ENCODE assay signal across 8 cellular contexts in the genomic region with DNA sequence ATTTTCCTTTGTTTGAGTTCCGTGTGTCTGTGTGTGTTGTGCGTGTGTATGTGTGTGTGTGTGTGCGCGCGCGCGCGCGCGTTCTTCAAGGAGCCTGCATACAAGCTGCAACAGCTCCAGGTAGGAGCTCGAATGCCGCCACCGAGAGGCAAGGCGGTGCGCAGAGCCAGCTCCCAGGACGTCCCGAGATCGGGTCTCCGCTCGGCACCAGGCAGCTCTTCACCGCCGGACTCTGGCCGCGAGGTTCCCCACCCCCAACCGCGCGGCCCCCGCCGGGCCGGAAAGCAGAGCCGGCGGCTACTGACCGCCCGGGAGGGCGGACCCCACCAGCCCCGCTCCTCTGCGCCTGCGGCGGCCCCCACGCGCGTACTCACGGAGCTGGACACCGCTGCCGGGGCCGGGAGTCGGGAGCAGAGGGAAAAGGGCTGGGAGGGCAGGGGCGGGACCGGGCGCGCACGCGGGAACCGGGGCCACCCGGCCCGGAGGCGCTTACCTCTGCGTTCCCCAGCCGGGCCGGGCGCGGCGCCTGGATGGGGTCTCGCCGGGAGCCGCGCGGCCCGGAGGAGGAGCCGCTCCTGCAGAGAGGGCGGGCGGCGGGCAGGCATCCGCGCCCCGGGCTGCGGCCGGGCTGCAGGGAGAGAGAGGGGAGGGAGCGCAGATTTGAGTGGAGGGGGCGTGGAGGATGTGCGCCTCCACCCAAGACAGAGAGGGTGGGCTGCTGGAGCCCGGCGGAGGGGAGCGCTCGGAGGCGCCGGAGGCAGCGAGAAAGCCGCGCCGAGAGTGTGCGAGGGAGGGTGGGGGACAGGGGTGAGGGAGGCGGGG. TPM values are rescaled to one million over a fixed set of nuclear protein-coding genes. Genes with fewer than 3 reads are reported as not detected.
DNase-seq lines count a peak whose midpoint lies in the region; ATAC-seq and TF ChIP-seq lines count a peak whose summit lies in the region.

No MANE protein-coding gene starts in this region.

- TF ChIP-seq CTCF in IMR-90 (conservative IDR thresholded peaks at IDR 0.05; ENCODE audit: low read depth, low read length) (no peak), epithelial cell of esophagus (IDR thresholded peaks at IDR 0.05; ENCODE audit: insufficient read depth, low read depth, low read length, missing control alignments) (peak; percentile 10), suprapubic skin (IDR thresholded peaks at IDR 0.05) (no peak)

- peak overlapping the region; percentile 68 for H4K91ac ChIP-seq in IMR-90 (ENCODE audit: insufficient read depth, low read depth, low read length)

- dilution Hi-C loops in IMR-90 (cut with HindIII; ENCODE audit: low sequenced_read_pairs, unreplicated experiment): no loop called here

- H3K4me1 Mint-ChIP-seq in memory B cell: peaks cover 12% of the 10 kb centered on the region

- peak overlapping the region; percentile 36; the same call in 1 of the 2 replicates for H2BK120ac ChIP-seq in IMR-90 (ENCODE audit: low read depth, low read length)

- peak overlapping the region; percentile 47; the same call in 1 of the 2 replicates for H3K56ac ChIP-seq in IMR-90 (ENCODE audit: extremely low read depth, insufficient read depth, low read length)

- H3K27ac ChIP-seq in IMR-90 (ENCODE audit: insufficient read depth, low read length) (peak overlapping the region; percentile 78), suprapubic skin (peak overlapping the region; percentile 90)

- TF ChIP-seq POLR2A in IMR-90 (IDR thresholded peaks at IDR 0.05; ENCODE audit: low read depth, low read length) (no peak), suprapubic skin (IDR thresholded peaks at IDR 0.05) (no peak)

- H2BK15ac ChIP-seq in IMR-90 (ENCODE audit: low read depth, low read length): peak overlapping the region; percentile 60; the same call in 1 of the 3 replicates

- H3K4ac ChIP-seq in IMR-90 (ENCODE audit: low read depth, low read length): peak overlapping the region; percentile 67

- peak overlapping the region; percentile 86 for H2AFZ ChIP-seq in IMR-90 (replicated peaks; ENCODE audit: low read length, poor library complexity)

- peak overlapping the region; percentile 92 for H3K14ac ChIP-seq in IMR-90 (replicated peaks; ENCODE audit: low read depth, low read length)

- H3K27me3 ChIP-seq in IMR-90 (ENCODE audit: control insufficient read depth, insufficient read depth, low read length): no peaks in the 10 kb centered on the region
- no peaks in the 10 kb centered on the region for H3K27me3 ChIP-seq in suprapubic skin

- ATAC-seq in IMR-90 (ENCODE audit: low read depth) (peak; percentile 79), memory B cell (ENCODE audit: low read depth) (peak; percentile 38), GM21390 (IDR thresholded peaks at IDR 0.05; ENCODE audit: unreplicated experiment) (no peak)

- POLR2A ChIA-PET in IMR-90 (lab: Charles Lee; ENCODE audit: unreplicated experiment): interaction anchor here (0.5 to 1.7 kb wide), 8 partner anchors 15 to 88 kb away, joined by 3 to 6 read pairs (median 3); a partner anchor contains a TSS

- WGBS in IMR-90 (ENCODE audit: extremely low coverage in 2 of 2, insufficient read length in 1 of 2), 2 experiments: 1% methylated on average over 21 of the region's 93 CpGs; no CpG with 5 or more reads in 1 of the 2 experiments
- 3% methylated on average over 23 of the region's 93 CpGs for WGBS in suprapubic skin

- DNase-seq in DMS53 treated with DMSO at 0.1 percent for 48 hours (lab: John Stamatoyannopoulos, UW; ENCODE audit: unreplicated experiment) (peak; percentile 28), IMR-90 (peak; percentile 75), T1000 (lab: John Stamatoyannopoulos, UW) (peak; percentile 24), epithelial cell of esophagus (ENCODE audit: low read depth) (peak; percentile 85), memory B cell (ENCODE audit: low spot score in 2 of 2) (peak in 1 of 2 donors; percentile 14), suprapubic skin (ENCODE audit: low spot score in 2 of 2) (peak; percentile 75 to 81), middle frontal gyrus (ENCODE audit: extremely low spot score, low spot score) (no peak)

- no peaks in the 10 kb centered on the region for H3K36me3 Mint-ChIP-seq in memory B cell

- H2AK9ac ChIP-seq in IMR-90 (replicated peaks; ENCODE audit: low read depth, low read length, poor library complexity): peak overlapping the region; percentile 71

- H3K4me2 ChIP-seq in IMR-90 (ENCODE audit: low read depth, low read length): peak overlapping the region; percentile 68; the same call in 1 of the 2 replicates

- H3K9me3 Mint-ChIP-seq in memory B cell: no peaks in the 10 kb centered on the region

- H3K4me3 Mint-ChIP-seq in memory B cell: peak overlapping the region; percentile 62

- H3K36me3 ChIP-seq in IMR-90 (ENCODE audit: control insufficient read depth, insufficient read depth, low read length): no peaks in the 10 kb centered on the region
- no peaks in the 10 kb centered on the region for H3K36me3 ChIP-seq in suprapubic skin

- H4K20me1 ChIP-seq in IMR-90 (ENCODE audit: insufficient read depth, low read length): peaks cover 19% of the 10 kb centered on the region; the same call in 1 of the 2 replicates

- H4K8ac ChIP-seq in IMR-90 (ENCODE audit: low read depth in 2 of 2, low read length in 2 of 2): peak overlapping the region; percentile 51 to 69; a peak in 2 of 4 replicates

- no peak for TF ChIP-seq RAD21 in IMR-90 (IDR thresholded peaks at IDR 0.05; ENCODE audit: low read length)

- peaks cover 17% of the 10 kb centered on the region for H3K27me3 Mint-ChIP-seq in memory B cell

- CTCF ChIA-PET in IMR-90 (lab: Yijun Ruan, JAX): interaction anchor here (0.6 to 1.8 kb wide), 4 partner anchors 25 to 58 kb away, joined by 3 to 5 read pairs (median 4); no protein-coding TSS in a partner anchor

- H3K79me1 ChIP-seq in IMR-90 (ENCODE audit: low read depth in 1 of 2, low read length in 2 of 2): peaks cover 10 to 46% of the 10 kb centered on the region in 2 experiments; a peak in 3 of 4 replicates

- peak overlapping the region; percentile 94 for H3K23ac ChIP-seq in IMR-90 (ENCODE audit: low read depth, low read length)

- peak overlapping the region; percentile 38; the same call in 1 of the 2 replicates for H2BK20ac ChIP-seq in IMR-90 (ENCODE audit: low read depth, low read length)

- no peak for TF ChIP-seq EP300 in suprapubic skin (IDR thresholded peaks at IDR 0.05)

- H3K9me3 ChIP-seq in IMR-90 (ENCODE audit: control insufficient read depth, insufficient read depth, low read length) (no peaks in the 10 kb centered on the region), suprapubic skin (no peaks in the 10 kb centered on the region)

- H3K9me1 ChIP-seq in IMR-90 (ENCODE audit: insufficient read depth, low read length): peaks cover 8% of the 10 kb centered on the region

- H3K4me1 ChIP-seq in IMR-90 (ENCODE audit: control insufficient read depth, insufficient read depth, low read length): peaks cover 12% of the 10 kb centered on the region
- peaks cover 24% of the 10 kb centered on the region for H3K4me1 ChIP-seq in suprapubic skin

- intact Hi-C loops in IMR-90 (cut with micrococcal nuclease): loop anchor here (1.0 to 5.0 kb wide), 6 partner anchors 37 to 181 kb away; a partner anchor contains a TSS

- H3K27ac Mint-ChIP-seq in memory B cell: no peak overlapping the region

- in situ Hi-C loops in IMR-90 (cut with MboI; ENCODE audit: low sequenced_read_pairs): no loop called here

- H3K4me3 ChIP-seq in IMR-90 (ENCODE audit: insufficient read depth, low read depth, low read length): peak overlapping the region; percentile 51
- H3K4me3 ChIP-seq in epithelial cell of esophagus (ENCODE audit: low read length): peak overlapping the region; percentile 52
- peak overlapping the region; percentile 92 for H3K4me3 ChIP-seq in suprapubic skin

- H3K9ac ChIP-seq in IMR-90 (ENCODE audit: low read depth, low read length): peak overlapping the region; percentile 70

- BruUV-seq in IMR-90 (replicated peaks; lab: Mats Ljungman, UMichigan): no TSS peak

- H2AK5ac ChIP-seq in IMR-90 (ENCODE audit: low read depth, low read length): 0 out of 2 replicates have a peak overlapping the region, but pooled peaks have one; percentile 10

- no peak overlapping the region; the same call in 1 of the 2 replicates for H4K5ac ChIP-seq in IMR-90 (ENCODE audit: low read depth, low read length)

- peak overlapping the region; percentile 22 for H3K18ac ChIP-seq in IMR-90 (ENCODE audit: low read depth, low read length)

- H2BK5ac ChIP-seq in IMR-90 (ENCODE audit: low read depth, low read length, poor library complexity, severe bottlenecking): peak overlapping the region; percentile 71

TF ChIP-seq in IMR-90, 13 proteins besides CTCF, POLR2A, EP300 and RAD21:
- TF ChIP-seq RCOR1 (IDR thresholded peaks at IDR 0.05; ENCODE audit: insufficient replicate concordance, low read length): no peak
- no peak; the same call in 1 of the 2 replicates for TF ChIP-seq MAZ (IDR thresholded peaks at IDR 0.05; ENCODE audit: borderline replicate concordance, low read depth, low read length)
- 0 out of 2 replicates have a peak, but pooled peaks have one; percentile 55 for TF ChIP-seq CHD1 (IDR thresholded peaks at IDR 0.05; ENCODE audit: low read depth, low read length)
- TF ChIP-seq MXI1 (IDR thresholded peaks at IDR 0.05; ENCODE audit: borderline replicate concordance, low read depth, low read length): peak; percentile 7; the same call in 1 of the 2 replicates
- TF ChIP-seq, protein P1, sequence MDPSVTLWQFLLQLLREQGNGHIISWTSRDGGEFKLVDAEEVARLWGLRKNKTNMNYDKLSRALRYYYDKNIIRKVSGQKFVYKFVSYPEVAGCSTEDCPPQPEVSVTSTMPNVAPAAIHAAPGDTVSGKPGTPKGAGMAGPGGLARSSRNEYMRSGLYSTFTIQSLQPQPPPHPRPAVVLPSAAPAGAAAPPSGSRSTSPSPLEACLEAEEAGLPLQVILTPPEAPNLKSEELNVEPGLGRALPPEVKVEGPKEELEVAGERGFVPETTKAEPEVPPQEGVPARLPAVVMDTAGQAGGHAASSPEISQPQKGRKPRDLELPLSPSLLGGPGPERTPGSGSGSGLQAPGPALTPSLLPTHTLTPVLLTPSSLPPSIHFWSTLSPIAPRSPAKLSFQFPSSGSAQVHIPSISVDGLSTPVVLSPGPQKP (IDR thresholded peaks at IDR 0.05; ENCODE audit: borderline replicate concordance, low read depth, low read length): no peak

RNA-seq across cellular contexts. Expression of a gene that starts 40.3 kb away (rescaled TPM):
- total RNA-seq in IMR-90 (2012; rRNA removed) (27.8 and 33.9 TPM in 2 replicates), suprapubic skin (10 to 100 TPM in 2 of 4 donors, 1 to 10 TPM in 2; 4.6 to 15.7 (median 11.3) TPM)
- 30.6 and 36.0 TPM in 2 replicates for polyA plus RNA-seq in IMR-90 (2012; rRNA removed)
- polyA plus RNA-seq in IMR-90 (2012; cell fraction: cytosol; rRNA removed): 41.0 and 45.6 TPM in 2 replicates
- polyA plus RNA-seq in IMR-90 (2012; cell fraction: nucleus; rRNA removed; ENCODE audit: low replicate concordance): 18.1 and 30.7 TPM in 2 replicates
